8 cellular contexts compared by ENCODE assay signal in the genomic region with DNA sequence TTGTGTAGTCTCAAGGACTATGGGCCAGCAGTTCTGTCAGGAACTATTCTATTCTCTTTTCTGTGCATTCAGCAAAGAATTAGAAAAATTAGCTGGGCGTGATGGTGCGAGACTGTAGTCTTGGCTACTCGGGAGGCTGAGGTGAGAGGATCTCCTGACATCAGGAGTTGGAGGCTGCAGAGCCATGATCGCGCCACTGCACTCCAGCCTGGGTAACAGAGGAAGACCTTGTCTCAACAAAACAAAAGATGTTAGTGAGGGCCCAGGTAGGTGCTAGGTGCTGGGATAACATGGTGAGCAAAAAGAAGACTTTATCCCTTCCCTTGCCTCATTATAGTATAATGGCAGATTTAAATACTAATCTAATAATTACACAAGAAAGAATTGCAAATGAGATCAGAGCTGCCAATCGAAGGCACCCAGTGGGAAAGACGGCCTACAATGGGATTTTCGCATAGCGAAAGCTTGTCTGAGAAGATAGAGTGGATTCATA. TPM values are rescaled to one million over a fixed set of nuclear protein-coding genes. Genes with fewer than 3 reads are reported as not detected.
DNase-seq lines count a peak whose midpoint lies in the region; ATAC-seq, FAIRE-seq and TF ChIP-seq lines count a peak whose summit lies in the region.

No MANE protein-coding gene starts in this region.

- POLR2A ChIA-PET in GM12878 (lab: Charles Lee) = interaction anchor here (0.6 to 2.0 kb wide), 4 partner anchors 11 to 64 kb away, joined by 3 to 7 read pairs (median 4); a partner anchor contains a TSS

- H3K4me1 ChIP-seq in GM12878 (ENCODE audit: control insufficient read depth, insufficient read depth, low read length) = no peaks in the 10 kb centered on the region

- H3K9me3 ChIP-seq in GM12878 (replicated peaks; ENCODE audit: control insufficient read depth, insufficient read depth, low read length) = no peaks in the 10 kb centered on the region

- 96% methylated on average over 9 of the region's 9 CpGs for WGBS in GM12878 (ENCODE audit: insufficient coverage, insufficient replicate concordance, low lambda C conversion rate, missing lambda C conversion rate)

- CTCF ChIA-PET in GM12878 (lab: Yijun Ruan, JAX) = interaction anchor here (0.7 to 5.8 kb wide), 7 partner anchors 10 to 213 kb away, joined by 3 to 49 read pairs (median 6); no protein-coding TSS in a partner anchor

- SMC1A ChIA-PET in GM12878 (lab: Charles Lee; ENCODE audit: uncharacterized antibody, unreplicated experiment) = interaction anchor here (0.8 to 3.2 kb wide), 7 partner anchors 10 to 218 kb away, joined by 3 to 21 read pairs (median 4); a partner anchor contains a TSS

- H3K4me1 Mint-ChIP-seq in memory B cell = peaks cover 8% of the 10 kb centered on the region

- H3K9ac ChIP-seq in GM12878 (ENCODE audit: control insufficient read depth, insufficient read depth, low read length) = peak overlapping the region; percentile 91

- no peaks in the 10 kb centered on the region for H4K20me1 ChIP-seq in GM12878 (ENCODE audit: control insufficient read depth, insufficient read depth)

- TF ChIP-seq EP300 in GM12878 (IDR thresholded peaks at IDR 0.05; ENCODE audit: borderline replicate concordance in 1 of 2, control insufficient read depth in 1 of 2, low read depth in 2 of 2, low read length in 2 of 2) = no peak

- H3K4me2 ChIP-seq in GM12878 (ENCODE audit: control insufficient read depth, insufficient read depth) = peak overlapping the region; percentile 73

- H3K4me3 ChIP-seq in GM12865 (ENCODE audit: low read depth, low read length) (peak overlapping the region; percentile 82), GM12878 (peak overlapping the region; percentile 92; the same call in 1 of the 2 replicates)

- H3K27me3 Mint-ChIP-seq in memory B cell = no peaks in the 10 kb centered on the region

- no peaks in the 10 kb centered on the region for H3K27me3 ChIP-seq in GM12878 (replicated peaks in 1 of 2; ENCODE audit: control insufficient read depth in 2 of 2, insufficient read depth in 2 of 2, low read length in 1 of 2)

- FAIRE-seq in GM12878 (lab: Jason Lieb, UNC) = no peak

- no peak for TF ChIP-seq POLR2A in GM12878 (IDR thresholded peaks at IDR 0.05; ENCODE audit: low read depth, low read length)

- H3K36me3 ChIP-seq in GM12878 (ENCODE audit: control insufficient read depth in 2 of 2, insufficient read depth in 2 of 2, low read length in 1 of 2) = peaks cover 1 to 10% of the 10 kb centered on the region in 2 experiments; a peak in 3 of 4 replicates

- in situ Hi-C loops in GM12878 (cut with MboI) = no loop called here

- ATAC-seq in HG03025 (IDR thresholded peaks at IDR 0.05; ENCODE audit: low FRiP score, unreplicated experiment) (peak; percentile 4), GM12878 (no peak), memory B cell (ENCODE audit: low read depth) (peak; percentile 4), GM21367 (IDR thresholded peaks at IDR 0.05; ENCODE audit: unreplicated experiment) (no peak)

- peak overlapping the region; percentile 83; the same call in 1 of the 2 replicates for H3K27ac ChIP-seq in GM12878 (ENCODE audit: control insufficient read depth, insufficient read depth)

- H3K9me3 Mint-ChIP-seq in memory B cell = no peaks in the 10 kb centered on the region

- H3K36me3 Mint-ChIP-seq in memory B cell = peaks cover 4% of the 10 kb centered on the region

- no peak for TF ChIP-seq RAD21 in GM12878 (IDR thresholded peaks at IDR 0.05; ENCODE audit: insufficient read depth, low read depth, low read length)

- RAD21 ChIA-PET in GM12878 (lab: Charles Lee; ENCODE audit: unreplicated experiment) = interaction anchor here (1.0 to 1.2 kb wide), 3 partner anchors 9 to 32 kb away, joined by 3 to 5 read pairs (median 3); no protein-coding TSS in a partner anchor

- intact Hi-C loops in GM12878 (cut with micrococcal nuclease; ENCODE audit: unreplicated experiment) = loop anchor here (2.0 kb wide), 1 partner anchor 65 kb away; a partner anchor contains a TSS

- peak overlapping the region; percentile 96 for H3K4me3 Mint-ChIP-seq in memory B cell

- peak overlapping the region; percentile 98 for H2AFZ ChIP-seq in GM12878 (ENCODE audit: control insufficient read depth, low read depth, low read length)

- H3K27ac Mint-ChIP-seq in memory B cell = peak overlapping the region; percentile 90

- DNase-seq in GM12865 (ENCODE audit: low read depth) (no peak), GM12878 (ENCODE audit: low read depth, low spot score) (no peak), memory B cell (ENCODE audit: low spot score in 2 of 2) (no peak), NCI-H524 (lab: John Stamatoyannopoulos, UW) (no peak), SHP77 (lab: John Stamatoyannopoulos, UW) (no peak), DMS153 treated with DMSO at 0.1 percent for 48 hours (lab: John Stamatoyannopoulos, UW; ENCODE audit: unreplicated experiment) (no peak)

- H3K79me2 ChIP-seq in GM12878 (ENCODE audit: control insufficient read depth, insufficient read depth, low read length) = peaks cover 24% of the 10 kb centered on the region

- TF ChIP-seq CTCF in GM12865 (IDR thresholded peaks at IDR 0.05; ENCODE audit: insufficient read depth, low read depth, low read length, missing control alignments) = no peak
- TF ChIP-seq CTCF in GM12878 (IDR thresholded peaks at IDR 0.05 in 2 of 3, conservative IDR thresholded peaks at IDR 0.05 in 1 of 3; ENCODE audit: control insufficient read depth in 2 of 3, extremely low read depth in 1 of 3, insufficient read depth in 1 of 3, low read depth in 3 of 3, low read length in 3 of 3) = no peak

- TSS peak; percentile 58 for BruUV-seq in GM12878 (replicated peaks; lab: Mats Ljungman, UMichigan)

TF ChIP-seq in GM12878, 131 proteins besides CTCF, POLR2A, EP300 and RAD21:
- TF ChIP-seq IKZF2 (IDR thresholded peaks at IDR 0.05) (peak; percentile 39 to 57; a peak in 2 of 4 replicates), TCF12 (IDR thresholded peaks at IDR 0.05; ENCODE audit: low read depth, low read length) (no peak)
- TF ChIP-seq, protein P1, sequence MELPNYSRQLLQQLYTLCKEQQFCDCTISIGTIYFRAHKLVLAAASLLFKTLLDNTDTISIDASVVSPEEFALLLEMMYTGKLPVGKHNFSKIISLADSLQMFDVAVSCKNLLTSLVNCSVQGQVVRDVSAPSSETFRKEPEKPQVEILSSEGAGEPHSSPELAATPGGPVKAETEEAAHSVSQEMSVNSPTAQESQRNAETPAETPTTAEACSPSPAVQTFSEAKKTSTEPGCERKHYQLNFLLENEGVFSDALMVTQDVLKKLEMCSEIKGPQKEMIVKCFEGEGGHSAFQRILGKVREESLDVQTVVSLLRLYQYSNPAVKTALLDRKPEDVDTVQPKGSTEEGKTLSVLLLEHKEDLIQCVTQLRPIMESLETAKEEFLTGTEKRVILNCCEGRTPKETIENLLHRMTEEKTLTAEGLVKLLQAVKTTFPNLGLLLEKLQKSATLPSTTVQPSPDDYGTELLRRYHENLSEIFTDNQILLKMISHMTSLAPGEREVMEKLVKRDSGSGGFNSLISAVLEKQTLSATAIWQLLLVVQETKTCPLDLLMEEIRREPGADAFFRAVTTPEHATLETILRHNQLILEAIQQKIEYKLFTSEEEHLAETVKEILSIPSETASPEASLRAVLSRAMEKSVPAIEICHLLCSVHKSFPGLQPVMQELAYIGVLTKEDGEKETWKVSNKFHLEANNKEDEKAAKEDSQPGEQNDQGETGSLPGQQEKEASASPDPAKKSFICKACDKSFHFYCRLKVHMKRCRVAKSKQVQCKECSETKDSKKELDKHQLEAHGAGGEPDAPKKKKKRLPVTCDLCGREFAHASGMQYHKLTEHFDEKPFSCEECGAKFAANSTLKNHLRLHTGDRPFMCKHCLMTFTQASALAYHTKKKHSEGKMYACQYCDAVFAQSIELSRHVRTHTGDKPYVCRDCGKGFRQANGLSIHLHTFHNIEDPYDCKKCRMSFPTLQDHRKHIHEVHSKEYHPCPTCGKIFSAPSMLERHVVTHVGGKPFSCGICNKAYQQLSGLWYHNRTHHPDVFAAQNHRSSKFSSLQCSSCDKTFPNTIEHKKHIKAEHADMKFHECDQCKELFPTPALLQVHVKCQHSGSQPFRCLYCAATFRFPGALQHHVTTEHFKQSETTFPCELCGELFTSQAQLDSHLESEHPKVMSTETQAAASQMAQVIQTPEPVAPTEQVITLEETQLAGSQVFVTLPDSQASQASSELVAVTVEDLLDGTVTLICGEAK (IDR thresholded peaks at IDR 0.05; ENCODE audit: borderline replicate concordance) = peak; percentile 60; the same call in 1 of the 2 replicates

RNA-seq across cellular contexts. Expression of a gene that starts 0.4 kb away (rescaled TPM):
- 56.5 and 60.0 TPM in 2 replicates for total RNA-seq in GM12878 (2013; cell fraction: nucleolus; rRNA removed)
- 54.1 and 60.4 TPM in 2 replicates for total RNA-seq in GM12878 (2014; rRNA removed)
- 42.1 and 46.8 TPM in 2 replicates for total RNA-seq in GM12878 (2014; rRNA removed; fragmentation: Illumina TruSeq; extraction: Trizol)
- total RNA-seq in GM12878 (2021) = 62.1 and 63.0 TPM in 2 replicates
- 14.5 TPM for polyA plus RNA-seq in GM12878 (2011; ENCODE audit: low read depth)
- polyA plus RNA-seq in GM12878 (2011; rRNA removed) = 63.1 and 105 TPM in 2 replicates
- 17.8 and 19.2 TPM in 2 replicates for polyA plus RNA-seq in GM12878 (2011; cell fraction: cytosol; rRNA removed)
- 18.9 and 21.4 TPM in 2 replicates for polyA plus RNA-seq in GM12878 (2011; cell fraction: nucleus; rRNA removed)
- 18.3 and 24.9 TPM in 2 replicates for polyA plus RNA-seq in GM12878 (2012)
- polyA plus RNA-seq in GM12878 (2014; fragmentation: Illumina TruSeq; extraction: Trizol) = 43.7 and 55.7 TPM in 2 replicates
- 10 to 100 TPM; 13.1 to 17.9 TPM for polyA plus RNA-seq in GM12878 (2014; fragmentation: Nextera tagmentation; extraction: Ambion mirVana)
- 52.7 and 63.0 TPM in 2 replicates for polyA plus RNA-seq in GM12878 (2014; rRNA removed)
- 10 to 100 TPM; 89.7 to 99.0 TPM for polyA plus RNA-seq in GM12878 (2016; fragmentation: Nextera tagmentation; extraction: Ambion mirVana)
- polyA minus RNA-seq in GM12878 (2011; rRNA and poly(A)+ RNA removed) = 21.8 and 27.0 TPM in 2 replicates
- polyA minus RNA-seq in GM12878 (2011; cell fraction: cytosol; rRNA and poly(A)+ RNA removed) = 9.9 and 12.6 TPM in 2 replicates
- polyA minus RNA-seq in GM12878 (2011; cell fraction: nucleus; rRNA and poly(A)+ RNA removed) = 56.1 and 87.4 TPM in 2 replicates

Comparison
In these comparisons a context has a peak if more than half of its experiments do, and no peak if none do; other contexts are left out.
1. ATAC-seq: peak in HG03025 (single experiment) and memory B cell (single experiment); none in GM12878 (single experiment) and GM21367 (single experiment).